Comparison of ENCODE assay signal across 9 cellular contexts in genomic region chr12:2794261-2794735, GRCh38. TPM values are rescaled to one million over a fixed set of nuclear protein-coding genes. Genes with fewer than 3 reads are reported as not detected.
DNase-seq lines count a peak whose midpoint lies in the region; ATAC-seq and TF ChIP-seq lines count a peak whose summit lies in the region.
"Had no signal": no experiment of that assay in that cellular context is flagged by ENCODE, and none has a peak within 500 bp of the region (broad histone marks: within the 10 kb centered on the region; RNA-seq: fewer than 3 reads in every experiment).

No MANE protein-coding gene starts in this region.

- H3K4ac ChIP-seq in mesenchymal stem cell (ENCODE audit: low read depth in 1 of 2, low read length in 2 of 2): peak overlapping the region; percentile 6 to 22

- H3K9me3 ChIP-seq in HCT116 (ENCODE audit: control insufficient read depth in 1 of 2, insufficient read depth in 1 of 2, low read depth in 1 of 2, low read length in 2 of 2): no peaks in the 10 kb centered on the region
- H3K9me3 ChIP-seq in effector memory CD4-positive, alpha-beta T cell (ENCODE audit: control insufficient read depth, low read length): no peaks in the 10 kb centered on the region
- no peaks in the 10 kb centered on the region for H3K9me3 ChIP-seq in mesenchymal stem cell (ENCODE audit: control insufficient read depth, low read length)
- no peaks in the 10 kb centered on the region for H3K9me3 ChIP-seq in stomach

- H3K36me3 ChIP-seq in HCT116 (ENCODE audit: control insufficient read depth in 1 of 2, insufficient read depth in 2 of 2, low read length in 2 of 2): peaks cover 17 to 33% of the 10 kb centered on the region in 2 experiments
- H3K36me3 ChIP-seq in effector memory CD4-positive, alpha-beta T cell (ENCODE audit: control insufficient read depth, insufficient read depth, low read length): peaks cover 18% of the 10 kb centered on the region
- peaks cover 14 to 22% of the 10 kb centered on the region in 2 experiments for H3K36me3 ChIP-seq in mesenchymal stem cell (ENCODE audit: control insufficient read depth in 1 of 2, insufficient read depth in 2 of 2, low read depth in 1 of 2, low read length in 2 of 2)
- peaks cover 10 to 25% (median 23%) of the 10 kb centered on the region in 4 donors for H3K36me3 ChIP-seq in stomach

- H3K9ac ChIP-seq in HCT116 (ENCODE audit: low read length) (no peak overlapping the region), mesenchymal stem cell (ENCODE audit: low read length) (peak overlapping the region; percentile 87)

- TF ChIP-seq RAD21 in HCT116 (IDR thresholded peaks at IDR 0.05; ENCODE audit: low read depth): no peak

- H3K27me3 ChIP-seq in HCT116 (ENCODE audit: insufficient read depth, low read length) (no peaks in the 10 kb centered on the region), mesenchymal stem cell (ENCODE audit: control insufficient read depth in 1 of 2, insufficient read depth in 1 of 2, low read length in 2 of 2) (peaks cover 0 to 9% of the 10 kb centered on the region in 2 experiments), stomach (peaks cover 0 to 6% (median 0%) of the 10 kb centered on the region in 3 donors)
- no peaks in the 10 kb centered on the region for H3K27me3 ChIP-seq in effector memory CD4-positive, alpha-beta T cell (replicated peaks; ENCODE audit: control insufficient read depth, insufficient read depth, low read length, poor library complexity, severe bottlenecking)

- 4% methylated on average over 26 of the region's 43 CpGs for WGBS in mesenchymal stem cell
- 3 to 15% (median 7%) methylated on average over 36 to 43 of the region's 43 CpGs for WGBS in stomach, 5 donors

- no peak overlapping the region for H2BK5ac ChIP-seq in mesenchymal stem cell (ENCODE audit: low read depth, low read length, poor library complexity, severe bottlenecking)

- peaks cover 38% of the 10 kb centered on the region for H3K79me2 ChIP-seq in HCT116 (ENCODE audit: insufficient read depth, low read length)

- H2BK15ac ChIP-seq in mesenchymal stem cell (ENCODE audit: low read depth, poor library complexity, severe bottlenecking): peak overlapping the region; percentile 56

- H2BK120ac ChIP-seq in mesenchymal stem cell (ENCODE audit: low read depth, low read length): peak overlapping the region; percentile 66

- RAD21 ChIA-PET in HCT116 (lab: Charles Lee; ENCODE audit: low non-redundant PET in 1 of 2, low total read pairs in 2 of 2, uncharacterized antibody in 2 of 2, unreplicated experiment in 2 of 2): no interaction called here

- no peak for TF ChIP-seq CTCF in HCT116 (IDR thresholded peaks at IDR 0.05 in 2 of 3, conservative IDR thresholded peaks at IDR 0.05 in 1 of 3; ENCODE audit: borderline replicate concordance in 1 of 3, insufficient read depth in 1 of 3, low read depth in 2 of 3, low read length in 2 of 3)
- no peak for TF ChIP-seq CTCF in stomach (IDR thresholded peaks at IDR 0.05)

- H3K4me2 ChIP-seq in HCT116 (ENCODE audit: low read length): peak overlapping the region; percentile 88
- peak overlapping the region; percentile 66 for H3K4me2 ChIP-seq in mesenchymal stem cell (ENCODE audit: low read length, poor library complexity, severe bottlenecking)

- H4K20me1 ChIP-seq in HCT116 (ENCODE audit: insufficient read depth): peaks cover 17% of the 10 kb centered on the region; the same call in 1 of the 2 replicates

- peak overlapping the region; percentile 58 to 90 for H3K18ac ChIP-seq in mesenchymal stem cell (ENCODE audit: low read depth in 1 of 2, low read length in 2 of 2)

- H3K4me3 ChIP-seq in HCT116 (replicated peaks in 1 of 2; ENCODE audit: low read depth in 1 of 2, low read length in 2 of 2) (peak overlapping the region; percentile 55 to 95), mesenchymal stem cell (ENCODE audit: insufficient read depth in 1 of 2, low read depth in 1 of 2, low read length in 2 of 2) (peak overlapping the region; percentile 87), stomach (peak overlapping the region; percentile 77 to 98 (median 86))
- H3K4me3 ChIP-seq in effector memory CD4-positive, alpha-beta T cell (ENCODE audit: insufficient read depth, low read depth, low read length, poor library complexity, severe bottlenecking): peak overlapping the region; percentile 67

- H4K8ac ChIP-seq in mesenchymal stem cell (ENCODE audit: low read length): peak overlapping the region; percentile 81

- H3K4me1 ChIP-seq in HCT116 (ENCODE audit: control insufficient read depth in 1 of 2, insufficient read depth in 2 of 2, low read length in 2 of 2) (peaks cover 10 to 20% of the 10 kb centered on the region in 2 experiments; a peak in 3 of 4 replicates), mesenchymal stem cell (ENCODE audit: control insufficient read depth, insufficient read depth, low read depth, low read length) (peaks cover 8% of the 10 kb centered on the region), stomach (peaks cover 17 to 40% (median 33%) of the 10 kb centered on the region in 4 donors)
- peaks cover 18% of the 10 kb centered on the region for H3K4me1 ChIP-seq in effector memory CD4-positive, alpha-beta T cell (ENCODE audit: control insufficient read depth, insufficient read depth, low read length, poor library complexity, severe bottlenecking)

- H2AFZ ChIP-seq in HCT116 (ENCODE audit: low read depth, low read length, poor library complexity, severe bottlenecking) (no peak overlapping the region), mesenchymal stem cell (ENCODE audit: low read depth, low read length) (peak overlapping the region; percentile 91)

- peaks cover 25% of the 10 kb centered on the region for H3K79me1 ChIP-seq in mesenchymal stem cell (replicated peaks; ENCODE audit: low read length, poor library complexity, severe bottlenecking)

- TF ChIP-seq EP300 in stomach (IDR thresholded peaks at IDR 0.05): no peak

- intact Hi-C loops in HCT116 (cut with micrococcal nuclease): no loop called here
- intact Hi-C loops in stomach (cut with DNase I; ENCODE audit: low total_unique reads): no loop called here

- H2BK12ac ChIP-seq in mesenchymal stem cell (ENCODE audit: low read length in 2 of 2): peak overlapping the region in 1 of 2 experiments; percentile 64

- peak; percentile 9 for ATAC-seq in HCT116

- POLR2A ChIA-PET in HCT116 (lab: Charles Lee): interaction anchor here (1.8 kb wide), 1 partner anchor 18 kb away, joined by 6 read pairs; the partner anchor contains the start of gene ITFG2

- no TSS peak for BruUV-seq in HCT116 (replicated peaks; lab: Mats Ljungman, UMichigan)

- DNase-seq in C1 segment of cervical spinal cord (lab: John Stamatoyannopoulos, UW) (peak in 10 of 14 donors; percentile 43 to 87 (median 76)), HCT116 (ENCODE audit: low read depth, low spot score) (no peak), T-helper 9 cell (peak; percentile 7), mesenchymal stem cell (no peak), stomach (no peak), NCI-H2171 treated with DMSO at 0.1 percent for 48 hours (lab: John Stamatoyannopoulos, UW) (no peak), OCI-M1 (lab: John Stamatoyannopoulos, UW) (no peak)
- no peak for DNase-seq in effector memory CD4-positive, alpha-beta T cell

- H3K9me2 ChIP-seq in HCT116 (ENCODE audit: insufficient read depth): no peaks in the 10 kb centered on the region

- H3K23ac ChIP-seq in mesenchymal stem cell (ENCODE audit: low read length in 2 of 2): peak overlapping the region in 1 of 2 experiments; percentile 57

- CTCF ChIA-PET in HCT116 (lab: Charles Lee): interaction anchor here (4.5 kb wide), 1 partner anchor 10 kb away, joined by 30 read pairs; no protein-coding TSS in a partner anchor

- no peak overlapping the region for H2AK5ac ChIP-seq in mesenchymal stem cell (ENCODE audit: low read length, severe bottlenecking)

- TF ChIP-seq POLR2A in HCT116 (IDR thresholded peaks at IDR 0.05; ENCODE audit: borderline replicate concordance, extremely low read depth, insufficient read depth, insufficient read length) (no peak), stomach (IDR thresholded peaks at IDR 0.05) (no peak)

- H3K14ac ChIP-seq in mesenchymal stem cell (ENCODE audit: low read length in 2 of 2): peak overlapping the region in 1 of 2 experiments; percentile 68

- peak overlapping the region; percentile 34 for H4K91ac ChIP-seq in mesenchymal stem cell (ENCODE audit: low read length)

- H3K27ac ChIP-seq in HCT116 (ENCODE audit: low read depth, low read length): peak overlapping the region; percentile 37; the same call in 1 of the 2 replicates
- H3K27ac ChIP-seq in effector memory CD4-positive, alpha-beta T cell (ENCODE audit: insufficient read depth, low read length, poor library complexity, severe bottlenecking): peak overlapping the region; percentile 41
- no peak overlapping the region for H3K27ac ChIP-seq in mesenchymal stem cell (ENCODE audit: low read length, poor library complexity, severe bottlenecking)
- H3K27ac ChIP-seq in stomach: peak overlapping the region; percentile 72 to 95 (median 91)

TF ChIP-seq in HCT116, 20 proteins besides CTCF, POLR2A, EP300 and RAD21 (continues in another document):
- TF ChIP-seq, protein P1, sequence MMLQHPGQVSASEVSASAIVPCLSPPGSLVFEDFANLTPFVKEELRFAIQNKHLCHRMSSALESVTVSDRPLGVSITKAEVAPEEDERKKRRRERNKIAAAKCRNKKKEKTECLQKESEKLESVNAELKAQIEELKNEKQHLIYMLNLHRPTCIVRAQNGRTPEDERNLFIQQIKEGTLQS (IDR thresholded peaks at IDR 0.05): no peak
- TF ChIP-seq ELF1 (IDR thresholded peaks at IDR 0.05; ENCODE audit: borderline replicate concordance, low read depth) (no peak), FOSL1 (IDR thresholded peaks at IDR 0.05; ENCODE audit: low read depth) (no peak), POLR2AphosphoS5 (IDR thresholded peaks at IDR 0.05; ENCODE audit: low read depth, low read length) (no peak), ZFX (IDR thresholded peaks at IDR 0.05) (no peak), SIN3A (IDR thresholded peaks at IDR 0.05; ENCODE audit: low read depth) (no peak), YY1 (IDR thresholded peaks at IDR 0.05; ENCODE audit: extremely low read depth, insufficient replicate concordance, low read depth, low read length) (no peak)

RNA-seq across cellular contexts. Expression of gene FKBP4, which starts 0.5 kb away (rescaled TPM):
- total RNA-seq in HCT116 (2021; ENCODE audit: unreplicated experiment) (178 TPM), stomach (10 to 100 TPM; 25.3 to 57.2 (median 39.4) TPM)
- polyA plus RNA-seq in HCT116 (2012): 92.9 and 116 TPM in 2 replicates
- 33.6 TPM for polyA plus RNA-seq in mesenchymal stem cell (2013, experiment 1 of 2)
- polyA plus RNA-seq in mesenchymal stem cell (2013, experiment 2 of 2): 31.8 TPM
- 10 to 100 TPM; 46.9 to 51.4 (median 51.3) TPM for polyA plus RNA-seq in stomach

RNA-seq across cellular contexts. Expression of gene ITFG2, which starts 18.2 kb away (rescaled TPM):
- total RNA-seq in HCT116 (2021; ENCODE audit: unreplicated experiment) (24.6 TPM), stomach (100 to 1,000 TPM in 3 of 5 donors, 10 to 100 TPM in 2; 19.1 to 208 (median 157) TPM)
- 25.9 and 27.9 TPM in 2 replicates for polyA plus RNA-seq in HCT116 (2012)
- polyA plus RNA-seq in mesenchymal stem cell (2013, experiment 1 of 2): 12.0 TPM
- polyA plus RNA-seq in mesenchymal stem cell (2013, experiment 2 of 2): 10.8 TPM
- polyA plus RNA-seq in stomach: 10 to 100 TPM; 14.9 to 27.8 (median 26.3) TPM

RNA-seq across cellular contexts. Expression of gene NRIP2, which starts 40.5 kb away (rescaled TPM):
- not detected for total RNA-seq in HCT116 (2021; ENCODE audit: unreplicated experiment)
- polyA plus RNA-seq in HCT116 (2012): 0.55 and 0.64 TPM in 2 replicates
- 0.06 TPM for polyA plus RNA-seq in mesenchymal stem cell (2013, experiment 1 of 2)
- polyA plus RNA-seq in mesenchymal stem cell (2013, experiment 2 of 2): 0.04 TPM
- total RNA-seq in stomach: 10 to 100 TPM in 1 of 5 donors, 1 to 10 TPM in 1, under 1 TPM in 1, not detected in 2; 0.92 to 24.3 (median 4.7) TPM
- polyA plus RNA-seq in stomach: under 1 TPM; 0.31 to 0.87 (median 0.63) TPM
- total RNA-seq: pulmonary artery endothelial cell had no signal

Comparison
In these comparisons a context has a peak if more than half of its experiments do, and no peak if none do; other contexts are left out.
1. DNase-seq: peak in C1 segment of cervical spinal cord (10 of 14) and T-helper 9 cell (single experiment); none in HCT116 (single experiment), effector memory CD4-positive, alpha-beta T cell (0 of 3), mesenchymal stem cell (single experiment), stomach (single experiment), NCI-H2171 treated with DMSO at 0.1 percent for 48 hours (single experiment) and OCI-M1 (single experiment).
2. Peak in every context shown above with its lines, with median percentiles within 50 percentile points of each other: H3K4me3 ChIP-seq.